In the genomic region with DNA sequence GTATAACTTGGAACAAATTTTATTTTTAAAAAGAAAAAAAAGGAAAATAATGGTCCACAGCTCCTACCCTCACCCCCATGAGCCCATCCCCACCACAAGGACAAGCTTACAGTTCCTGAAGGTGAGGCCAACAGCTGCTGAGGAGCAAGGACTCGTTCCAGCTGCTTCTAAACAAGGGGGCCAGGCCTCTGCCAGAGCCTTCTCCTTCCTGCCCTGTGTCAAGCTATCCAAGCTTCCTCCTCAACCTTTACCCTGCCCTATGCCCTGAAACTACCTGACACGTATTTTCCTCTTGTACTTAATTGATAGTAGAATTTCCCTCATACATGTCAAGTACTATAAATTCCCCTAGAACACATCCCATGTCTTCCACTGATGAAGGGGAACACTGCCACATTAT, we compare ENCODE assay signal across 1 cellular context.
TF ChIP-seq lines count a peak whose summit lies in the region.

No MANE protein-coding gene starts in this region.

TF ChIP-seq in HepG2, 621 proteins besides CTCF, POLR2A, EP300 and RAD21:
- TF ChIP-seq ZNF224 (CRISPR knock-in tag; IDR thresholded peaks at IDR 0.05): no peak
- TF ChIP-seq, protein P1, sequence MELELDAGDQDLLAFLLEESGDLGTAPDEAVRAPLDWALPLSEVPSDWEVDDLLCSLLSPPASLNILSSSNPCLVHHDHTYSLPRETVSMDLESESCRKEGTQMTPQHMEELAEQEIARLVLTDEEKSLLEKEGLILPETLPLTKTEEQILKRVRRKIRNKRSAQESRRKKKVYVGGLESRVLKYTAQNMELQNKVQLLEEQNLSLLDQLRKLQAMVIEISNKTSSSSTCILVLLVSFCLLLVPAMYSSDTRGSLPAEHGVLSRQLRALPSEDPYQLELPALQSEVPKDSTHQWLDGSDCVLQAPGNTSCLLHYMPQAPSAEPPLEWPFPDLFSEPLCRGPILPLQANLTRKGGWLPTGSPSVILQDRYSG (CRISPR knock-in tag; IDR thresholded peaks at IDR 0.05): no peak
- 0 out of 2 replicates have a peak, but pooled peaks have one; percentile 4 for TF ChIP-seq POLR2AphosphoS2 (IDR thresholded peaks at IDR 0.05; ENCODE audit: low read depth, low read length)
